11 cellular contexts compared by ENCODE assay signal in genomic region chr21:16418663-16419062, GRCh38.
DNase-seq lines count a peak whose midpoint lies in the region; ATAC-seq and TF ChIP-seq lines count a peak whose summit lies in the region.
"Had no signal": no experiment of that assay in that cellular context is flagged by ENCODE, and none has a peak within 500 bp of the region (broad histone marks: within the 10 kb centered on the region; RNA-seq: fewer than 3 reads in every experiment).

No MANE protein-coding gene starts in this region.

- TF ChIP-seq CTCF in breast epithelium (IDR thresholded peaks at IDR 0.05) (no peak), MCF 10A (IDR thresholded peaks at IDR 0.05; ENCODE audit: unreplicated experiment) (no peak), dorsolateral prefrontal cortex (IDR thresholded peaks at IDR 0.05 in 54 of 56, conservative IDR thresholded peaks at IDR 0.05 in 2 of 56; ENCODE audit: low read depth in 1 of 56, partially characterized antibody in 56 of 56) (no peak), neural progenitor cell (IDR thresholded peaks at IDR 0.05) (no peak), upper lobe of right lung (IDR thresholded peaks at IDR 0.05) (no peak)

- H3K36me3 ChIP-seq in breast epithelium: no peaks in the 10 kb centered on the region
- no peaks in the 10 kb centered on the region for H3K36me3 ChIP-seq in neural progenitor cell
- no peaks in the 10 kb centered on the region for H3K36me3 ChIP-seq in upper lobe of right lung

- DNase-seq in breast epithelium (ENCODE audit: low spot score in 2 of 2): no peak
- no peak for DNase-seq in MCF 10A (ENCODE audit: unreplicated experiment)
- no peak for DNase-seq in dorsolateral prefrontal cortex
- no peak for DNase-seq in neural progenitor cell (ENCODE audit: low spot score)
- no peak for DNase-seq in upper lobe of right lung
- no peak for DNase-seq in activated CD4-positive, alpha-beta T cell treated with anti-CD3 and anti-CD28 coated beads, Interleukin-2, amount 10 ng/mL, durations not matched to agents 7 days and 5 days
- no peak for DNase-seq in NCI-H510A (lab: John Stamatoyannopoulos, UW)
- DNase-seq: activated naive CD4-positive, alpha-beta T cell treated with anti-CD3 and anti-CD28 coated beads, Interleukin-2, amount 50 U/mL, for 16 hours; effector CD8-positive, alpha-beta T cell; stimulated activated naive B cell treated with anti-CD40 and anti-IgM and Interleukin-4, amounts not matched to agents 10 μg/mL and 1 μg/mL and 100 μg/mL, for 72 hours had no signal

- H3K9me3 ChIP-seq in breast epithelium (no peaks in the 10 kb centered on the region), neural progenitor cell (ENCODE audit: low read depth) (no peaks in the 10 kb centered on the region), upper lobe of right lung (no peaks in the 10 kb centered on the region)

- no peaks in the 10 kb centered on the region for H3F3A ChIP-seq in neural progenitor cell (ENCODE audit: low read depth)

- no peaks in the 10 kb centered on the region for H3K27me3 ChIP-seq in breast epithelium
- no peaks in the 10 kb centered on the region for H3K27me3 ChIP-seq in dorsolateral prefrontal cortex
- no peaks in the 10 kb centered on the region for H3K27me3 ChIP-seq in neural progenitor cell
- H3K27me3 ChIP-seq in upper lobe of right lung: no peaks in the 10 kb centered on the region

- H4K20me1 ChIP-seq in neural progenitor cell (ENCODE audit: low read depth): no peaks in the 10 kb centered on the region

- POLR2A ChIA-PET in MCF 10A (lab: Yijun Ruan, JAX): interaction anchor here (0.7 to 1.0 kb wide), 2 partner anchors 13 to 1503 kb away, joined by 3 to 4 read pairs; no protein-coding TSS in a partner anchor
- POLR2A ChIA-PET in activated CD4-positive, alpha-beta T cell treated with anti-CD3 and anti-CD28 coated beads, Interleukin-2, amount 10 ng/mL, durations not matched to agents 7 days and 5 days (lab: Charles Lee): no interaction called here

- H3K79me2 ChIP-seq in neural progenitor cell (ENCODE audit: low read depth): no peaks in the 10 kb centered on the region

- no peaks in the 10 kb centered on the region for H3K36me3 Mint-ChIP-seq in MCF 10A (ENCODE audit: insufficient read depth, unreplicated experiment)
- peaks cover 12% of the 10 kb centered on the region for H3K36me3 Mint-ChIP-seq in neural progenitor cell
- H3K36me3 Mint-ChIP-seq in activated CD4-positive, alpha-beta T cell treated with anti-CD3 and anti-CD28 coated beads, Interleukin-2, amount 10 ng/mL, durations not matched to agents 7 days and 5 days (ENCODE audit: low read depth): no peaks in the 10 kb centered on the region
- H3K36me3 Mint-ChIP-seq: stimulated activated naive B cell treated with anti-CD40 and anti-IgM and Interleukin-4, amounts not matched to agents 10 μg/mL and 1 μg/mL and 100 μg/mL, for 72 hours had no signal

- ATAC-seq in upper lobe of right lung (no peak), HG03432 (IDR thresholded peaks at IDR 0.05; ENCODE audit: unreplicated experiment) (no peak)
- ATAC-seq: stimulated activated naive B cell treated with anti-CD40 and anti-IgM and Interleukin-4, amounts not matched to agents 10 μg/mL and 1 μg/mL and 100 μg/mL, for 72 hours had no signal

- CTCF ChIA-PET in MCF 10A (lab: Yijun Ruan, JAX): interaction anchor here (1.0 kb wide), 1 partner anchor 428 kb away, joined by 4 read pairs; no protein-coding TSS in a partner anchor
- CTCF ChIA-PET in activated CD4-positive, alpha-beta T cell treated with anti-CD3 and anti-CD28 coated beads, Interleukin-2, amount 10 ng/mL, durations not matched to agents 7 days and 5 days (lab: Charles Lee): interaction anchor here (0.6 kb wide), 1 partner anchor 626 kb away, joined by 3 read pairs; no protein-coding TSS in a partner anchor

- peaks cover 48% of the 10 kb centered on the region for H3K27me3 Mint-ChIP-seq in MCF 10A (ENCODE audit: insufficient read depth, unreplicated experiment)
- H3K27me3 Mint-ChIP-seq in neural progenitor cell (ENCODE audit: insufficient read depth, low read depth): peaks cover 2% of the 10 kb centered on the region
- no peaks in the 10 kb centered on the region for H3K27me3 Mint-ChIP-seq in activated CD4-positive, alpha-beta T cell treated with anti-CD3 and anti-CD28 coated beads, Interleukin-2, amount 10 ng/mL, durations not matched to agents 7 days and 5 days
- H3K27me3 Mint-ChIP-seq: stimulated activated naive B cell treated with anti-CD40 and anti-IgM and Interleukin-4, amounts not matched to agents 10 μg/mL and 1 μg/mL and 100 μg/mL, for 72 hours had no signal

- peak overlapping the region; percentile 82 to 88 for H3K27ac ChIP-seq in breast epithelium
- H3K27ac ChIP-seq in dorsolateral prefrontal cortex: peak overlapping the region in 58 of 59 donors; percentile 5 to 95 (median 83)
- no peak overlapping the region for H3K27ac ChIP-seq in neural progenitor cell
- H3K27ac ChIP-seq in upper lobe of right lung: peak overlapping the region; percentile 71

- H3K4me2 ChIP-seq in neural progenitor cell: no peak overlapping the region

- no peak overlapping the region for H2AFZ ChIP-seq in neural progenitor cell (replicated peaks)

- H3K9ac ChIP-seq in neural progenitor cell: no peak overlapping the region

- H3K4me1 ChIP-seq in breast epithelium (no peaks in the 10 kb centered on the region), neural progenitor cell (no peaks in the 10 kb centered on the region), upper lobe of right lung (peaks cover 8% of the 10 kb centered on the region)

- H3K4me3 ChIP-seq in breast epithelium (peak overlapping the region; percentile 35 to 50 (median 45)), dorsolateral prefrontal cortex (peak overlapping the region in 45 of 59 donors; percentile 13 to 68 (median 54)), neural progenitor cell (no peak overlapping the region), upper lobe of right lung (peak overlapping the region; percentile 50)

- TF ChIP-seq POLR2A in breast epithelium (IDR thresholded peaks at IDR 0.05): no peak

- intact Hi-C loops in breast epithelium (cut with DNase I; ENCODE audit: low total_unique reads) (no loop called here), MCF 10A (cut with micrococcal nuclease) (no loop called here), dorsolateral prefrontal cortex (cut with DNase I) (no loop called here), upper lobe of right lung (cut with DNase I) (no loop called here)

- no TSS peak for BruUV-seq in MCF 10A (replicated peaks; lab: Mats Ljungman, UMichigan)

- H3K27ac Mint-ChIP-seq in MCF 10A (ENCODE audit: low read depth, unreplicated experiment): no peak overlapping the region
- peak overlapping the region; percentile 94 for H3K27ac Mint-ChIP-seq in neural progenitor cell
- no peak overlapping the region for H3K27ac Mint-ChIP-seq in activated CD4-positive, alpha-beta T cell treated with anti-CD3 and anti-CD28 coated beads, Interleukin-2, amount 10 ng/mL, durations not matched to agents 7 days and 5 days
- H3K27ac Mint-ChIP-seq: stimulated activated naive B cell treated with anti-CD40 and anti-IgM and Interleukin-4, amounts not matched to agents 10 μg/mL and 1 μg/mL and 100 μg/mL, for 72 hours had no signal

- H3K9me3 Mint-ChIP-seq in MCF 10A (ENCODE audit: unreplicated experiment): no peaks in the 10 kb centered on the region
- H3K9me3 Mint-ChIP-seq in neural progenitor cell: no peaks in the 10 kb centered on the region
- H3K9me3 Mint-ChIP-seq in activated CD4-positive, alpha-beta T cell treated with anti-CD3 and anti-CD28 coated beads, Interleukin-2, amount 10 ng/mL, durations not matched to agents 7 days and 5 days: no peaks in the 10 kb centered on the region
- H3K9me3 Mint-ChIP-seq: stimulated activated naive B cell treated with anti-CD40 and anti-IgM and Interleukin-4, amounts not matched to agents 10 μg/mL and 1 μg/mL and 100 μg/mL, for 72 hours had no signal

- H3K4me1 Mint-ChIP-seq in MCF 10A (ENCODE audit: insufficient read depth, unreplicated experiment): no peaks in the 10 kb centered on the region
- peaks cover 20% of the 10 kb centered on the region for H3K4me1 Mint-ChIP-seq in neural progenitor cell
- H3K4me1 Mint-ChIP-seq in activated CD4-positive, alpha-beta T cell treated with anti-CD3 and anti-CD28 coated beads, Interleukin-2, amount 10 ng/mL, durations not matched to agents 7 days and 5 days: no peaks in the 10 kb centered on the region
- H3K4me1 Mint-ChIP-seq: stimulated activated naive B cell treated with anti-CD40 and anti-IgM and Interleukin-4, amounts not matched to agents 10 μg/mL and 1 μg/mL and 100 μg/mL, for 72 hours had no signal

- H3K4me3 Mint-ChIP-seq in MCF 10A (ENCODE audit: unreplicated experiment): no peak overlapping the region
- H3K4me3 Mint-ChIP-seq in neural progenitor cell: no peak overlapping the region
- no peak overlapping the region for H3K4me3 Mint-ChIP-seq in activated CD4-positive, alpha-beta T cell treated with anti-CD3 and anti-CD28 coated beads, Interleukin-2, amount 10 ng/mL, durations not matched to agents 7 days and 5 days
- H3K4me3 Mint-ChIP-seq: stimulated activated naive B cell treated with anti-CD40 and anti-IgM and Interleukin-4, amounts not matched to agents 10 μg/mL and 1 μg/mL and 100 μg/mL, for 72 hours had no signal
